ENCODE assay signal across 1 cellular context in genomic region chr14:103155416-103155815, GRCh38.
TF ChIP-seq lines count a peak whose summit lies in the region.

No MANE protein-coding gene starts in this region.

TF ChIP-seq in HepG2, 621 proteins besides CTCF, POLR2A, EP300 and RAD21:
- TF ChIP-seq AHDC1 (CRISPR knock-in tag; IDR thresholded peaks at IDR 0.05; ENCODE audit: borderline replicate concordance): peak; percentile 0; the same call in 1 of the 2 replicates
